Comparison of ENCODE assay signal across 8 cellular contexts in genomic region chr6:16238057-16238657, GRCh38. TPM values are rescaled to one million over a fixed set of nuclear protein-coding genes. Genes with fewer than 3 reads are reported as not detected.
DNase-seq lines count a peak whose midpoint lies in the region; ATAC-seq and TF ChIP-seq lines count a peak whose summit lies in the region.

TSS of gene GMPR (plus strand) at chr6:16238587. CDS start at chr6:16238694, 107 bp downstream.

- no peaks in the 10 kb centered on the region for H3K36me3 Mint-ChIP-seq in Caco-2 (ENCODE audit: insufficient read depth, unreplicated experiment)

- no peaks in the 10 kb centered on the region for H3K4me1 Mint-ChIP-seq in Caco-2 (ENCODE audit: low read depth, unreplicated experiment)

- peak; percentile 58 for ATAC-seq in GM21423 (IDR thresholded peaks at IDR 0.05; ENCODE audit: unreplicated experiment)

- H3K36me3 ChIP-seq in Caco-2 (ENCODE audit: control insufficient read depth, insufficient read depth, low read length) (no peaks in the 10 kb centered on the region), mammary epithelial cell (ENCODE audit: insufficient read depth, low read length) (no peaks in the 10 kb centered on the region)

- in situ Hi-C loops in mammary epithelial cell (cut with MboI; ENCODE audit: low sequenced_read_pairs in 2 of 2), result no loop called here

- H2AFZ ChIP-seq in mammary epithelial cell (ENCODE audit: low read depth, low read length), result peak within 1 kb of the TSS; percentile 93

- H3K9me3 ChIP-seq in Caco-2, result no peaks in the 10 kb centered on the region
- no peaks in the 10 kb centered on the region for H3K9me3 ChIP-seq in mammary epithelial cell (replicated peaks; ENCODE audit: insufficient read depth, low read length)

- H3K4me3 Mint-ChIP-seq in Caco-2 (ENCODE audit: unreplicated experiment), result peak within 1 kb of the TSS; percentile 91

- BruUV-seq in Caco-2 (replicated peaks; lab: Mats Ljungman, UMichigan), result no TSS peak
- no TSS peak for BruUV-seq in mammary epithelial cell (replicated peaks; lab: Mats Ljungman, UMichigan)

- no peaks in the 10 kb centered on the region for H4K20me1 ChIP-seq in mammary epithelial cell (ENCODE audit: insufficient read depth, low read length)

- H3K27ac ChIP-seq in mammary epithelial cell (ENCODE audit: insufficient read depth, low read depth, low read length), result no peak within 1 kb of the TSS

- H3K27me3 ChIP-seq in Caco-2 (replicated peaks; ENCODE audit: control insufficient read depth, insufficient read depth, low read length) (no peaks in the 10 kb centered on the region), mammary epithelial cell (ENCODE audit: insufficient read depth, low read length) (no peaks in the 10 kb centered on the region)

- H3K79me2 ChIP-seq in mammary epithelial cell (ENCODE audit: insufficient read depth, low read length), result no peaks in the 10 kb centered on the region

- H3K9ac ChIP-seq in mammary epithelial cell (ENCODE audit: insufficient read depth, low read length), result peak within 1 kb of the TSS; percentile 15

- CTCF ChIA-PET in Caco-2 (lab: Charles Lee), result interaction anchor here (1.0 kb wide), 1 partner anchor 40 kb away, joined by 5 read pairs; no protein-coding TSS in a partner anchor
- CTCF ChIA-PET in mammary epithelial cell (lab: Charles Lee; ENCODE audit: low non-redundant PET), result no interaction called here

- no peaks in the 10 kb centered on the region for H3K9me3 Mint-ChIP-seq in Caco-2 (ENCODE audit: unreplicated experiment)

- H3K27me3 Mint-ChIP-seq in Caco-2 (ENCODE audit: insufficient read depth, unreplicated experiment), result peaks cover 8% of the 10 kb centered on the region

- DNase-seq in Caco-2, result peak; percentile 63 to 66
- peak; percentile 30 to 34 for DNase-seq in Kasumi-1 (lab: John Stamatoyannopoulos, UW)
- DNase-seq in mammary epithelial cell, result peak; percentile 27
- peak; percentile 37 for DNase-seq in inferior parietal cortex (ENCODE audit: extremely low spot score)
- peak; percentile 40 to 67 for DNase-seq in stimulated activated CD4-positive, alpha-beta T cell treated with anti-CD3 and anti-CD28 coated beads, Interleukin-12 subunit alpha, Interleukin-12 subunit beta, amount 100 ng/mL, for 24 hours (ENCODE audit: low read depth in 2 of 2)
- DNase-seq in SHP77 (lab: John Stamatoyannopoulos, UW), result no peak

- POLR2A ChIA-PET in Caco-2 (lab: Charles Lee), result no interaction called here

- intact Hi-C loops in Caco-2 (cut with micrococcal nuclease; ENCODE audit: unreplicated experiment) (no loop called here), mammary epithelial cell (cut with micrococcal nuclease) (no loop called here)

- WGBS in mammary epithelial cell (ENCODE audit: low coverage, missing lambda C conversion rate), result 70% methylated on average over 4 of the region's 56 CpGs

- H3K27ac Mint-ChIP-seq in Caco-2 (ENCODE audit: unreplicated experiment), result peak within 1 kb of the TSS; percentile 27

- no peak for TF ChIP-seq CTCF in Caco-2 (IDR thresholded peaks at IDR 0.05; ENCODE audit: insufficient read depth in 1 of 2, low read depth in 1 of 2, low read length in 1 of 2, severe bottlenecking in 1 of 2, unreplicated experiment in 1 of 2)
- TF ChIP-seq CTCF in WI38 (IDR thresholded peaks at IDR 0.05; ENCODE audit: low read depth, low read length), result no peak
- no peak for TF ChIP-seq CTCF in mammary epithelial cell (conservative IDR thresholded peaks at IDR 0.05 in 1 of 2, IDR thresholded peaks at IDR 0.05 in 1 of 2; ENCODE audit: extremely low read depth in 1 of 2, insufficient read depth in 1 of 2, low read depth in 1 of 2, low read length in 2 of 2)

- H3K4me3 ChIP-seq in Caco-2 (ENCODE audit: low read depth, low read length) (peak within 1 kb of the TSS; percentile 57), WI38 (ENCODE audit: low read depth, low read length) (peak within 1 kb of the TSS; percentile 70), mammary epithelial cell (replicated peaks in 1 of 3; ENCODE audit: insufficient read depth in 1 of 3, low read depth in 2 of 3, low read length in 3 of 3) (peak within 1 kb of the TSS; percentile 49 to 55 (median 54))

- H3K4me1 ChIP-seq in Caco-2 (peaks cover 5% of the 10 kb centered on the region), mammary epithelial cell (ENCODE audit: insufficient read depth, low read length) (peaks cover 23% of the 10 kb centered on the region)

- dilution Hi-C loops in mammary epithelial cell (cut with HindIII; ENCODE audit: low sequenced_read_pairs), result no loop called here

- H3K4me2 ChIP-seq in mammary epithelial cell (ENCODE audit: insufficient read depth, low read depth, low read length), result peak within 1 kb of the TSS; percentile 99

RNA-seq across cellular contexts. Expression of gene GMPR, which starts in this region (rescaled TPM):
- total RNA-seq in Caco-2 (2022), result 1.1 and 1.3 TPM in 2 replicates
- under 1 TPM; 0.45 to 0.83 TPM for total RNA-seq in mammary epithelial cell
- polyA plus RNA-seq in mammary epithelial cell, result 3.2 TPM
- polyA minus RNA-seq in mammary epithelial cell, result 15.0 TPM

Comparison
In these comparisons a context has a peak if more than half of its experiments do, and no peak if none do; other contexts are left out.
1. DNase-seq: peak in Caco-2 (2 of 2), Kasumi-1 (2 of 2), mammary epithelial cell (single experiment), inferior parietal cortex (single experiment) and stimulated activated CD4-positive, alpha-beta T cell treated with anti-CD3 and anti-CD28 coated beads, Interleukin-12 subunit alpha, Interleukin-12 subunit beta, amount 100 ng/mL, for 24 hours (2 of 2); none in SHP77 (0 of 2).
2. Peak in every context shown above with its lines, with median percentiles within 50 percentile points of each other: H3K4me3 ChIP-seq.